In genomic region chr14:93703941-93704340, GRCh38 we compare ENCODE assay signal across 4 cellular contexts.
"Had no signal": no experiment of that assay in that cellular context is flagged by ENCODE, and none has a peak within 500 bp of the region (broad histone marks: within the 10 kb centered on the region; RNA-seq: fewer than 3 reads in every experiment).

No MANE protein-coding gene starts in this region.

- H2AFZ ChIP-seq: GM23338 had no signal

- H3K27ac Mint-ChIP-seq: GM23338 had no signal

- H3K9me3 Mint-ChIP-seq: GM23338 had no signal

- H3K4me2 ChIP-seq: GM23338 had no signal

- DNase-seq: H9, HCEC 1CT, IMR-90 had no signal

- H3K4me3 ChIP-seq: GM23338 had no signal

- H3K4me3 Mint-ChIP-seq: GM23338, H9 had no signal
